Comparison of ENCODE assay signal across 1 cellular context in genomic region chr1:30778156-30778978, GRCh38.
TF ChIP-seq lines count a peak whose summit lies in the region.

No MANE protein-coding gene starts in this region.

TF ChIP-seq in K562, 482 proteins besides CTCF, POLR2A, EP300 and RAD21 (continued from another document and continues in another):
- TF ChIP-seq E2F1 (CRISPR knock-in tag; IDR thresholded peaks at IDR 0.05) (peak; percentile 84), COPS2 (conservative IDR thresholded peaks at IDR 0.05) (no peak), HDGF (IDR thresholded peaks at IDR 0.05) (peak; percentile 39; the same call in 1 of the 2 replicates), SUPT5H (IDR thresholded peaks at IDR 0.05) (peak; percentile 98), ZNF695 (CRISPR knock-in tag; IDR thresholded peaks at IDR 0.05) (peak; percentile 90), ZNF184 (CRISPR knock-in tag; IDR thresholded peaks at IDR 0.05) (no peak), NFIC (IDR thresholded peaks at IDR 0.05) (peak; percentile 99), MBD2 (IDR thresholded peaks at IDR 0.05; ENCODE audit: borderline replicate concordance, low read depth) (peak; percentile 96), ZZZ3 (IDR thresholded peaks at IDR 0.05) (no peak), ILF3 (IDR thresholded peaks at IDR 0.05; ENCODE audit: borderline replicate concordance) (no peak), TRIM28 (IDR thresholded peaks at IDR 0.05) (peak; percentile 67), CBX2 (IDR thresholded peaks at IDR 0.05; ENCODE audit: insufficient read depth, low read length, poor library complexity, severe bottlenecking) (no peak), MTA2 (IDR thresholded peaks at IDR 0.05; ENCODE audit: low read depth) (peak; percentile 75), E2F6 (IDR thresholded peaks at IDR 0.05; ENCODE audit: borderline replicate concordance in 1 of 2, extremely low read depth in 1 of 2, insufficient read depth in 1 of 2, insufficient read length in 1 of 2, low read depth in 1 of 2, low read length in 1 of 2, poor library complexity in 1 of 2, severe bottlenecking in 1 of 2) (peak; percentile 92 to 94), GABPB1 (CRISPR knock-in tag; IDR thresholded peaks at IDR 0.05) (no peak; the same call in 1 of the 2 replicates), POLR2AphosphoS5 (IDR thresholded peaks at IDR 0.05; ENCODE audit: control insufficient read depth, insufficient read depth, low read depth, low read length) (peak; percentile 90), ZNF239 (CRISPR knock-in tag; IDR thresholded peaks at IDR 0.05) (peak; percentile 65), ELF4 (CRISPR knock-in tag; IDR thresholded peaks at IDR 0.05) (peak; percentile 71; the same call in 1 of the 2 replicates), MLLT1 (IDR thresholded peaks at IDR 0.05) (peak; percentile 80 to 87), SAP30 (IDR thresholded peaks at IDR 0.05; ENCODE audit: borderline replicate concordance, insufficient read depth, low read depth, low read length, poor library complexity, severe bottlenecking) (no peak), MBD1 (CRISPR knock-in tag; IDR thresholded peaks at IDR 0.05) (no peak), POLR2AphosphoS2 (IDR thresholded peaks at IDR 0.05; ENCODE audit: low read length) (peak; percentile 97), FOXK2 (conservative IDR thresholded peaks at IDR 0.05 in 1 of 2, IDR thresholded peaks at IDR 0.05 in 1 of 2; ENCODE audit: low read depth in 2 of 2) (peak; percentile 96 to 97), ZFX (CRISPR knock-in tag; IDR thresholded peaks at IDR 0.05) (peak; percentile 70), ZBTB11 (CRISPR knock-in tag; IDR thresholded peaks at IDR 0.05) (peak in 1 of 3 experiments; percentile 48; a peak in 1 of 6 replicates), RUNX1 (IDR thresholded peaks at IDR 0.05; ENCODE audit: low read depth) (no peak), FOXA1 (IDR thresholded peaks at IDR 0.05; ENCODE audit: borderline replicate concordance) (no peak), NCOA6 (IDR thresholded peaks at IDR 0.05) (no peak), CBFB (CRISPR knock-in tag; IDR thresholded peaks at IDR 0.05) (peak; percentile 96), SREBF1 (IDR thresholded peaks at IDR 0.05; ENCODE audit: borderline replicate concordance, low read depth, low read length) (no peak), ZNF445 (CRISPR knock-in tag; IDR thresholded peaks at IDR 0.05; ENCODE audit: low read depth) (peak; percentile 63; the same call in 1 of the 2 replicates), NFATC3 (IDR thresholded peaks at IDR 0.05) (0 out of 2 replicates have a peak, but pooled peaks have one; percentile 48), RAD51 (IDR thresholded peaks at IDR 0.05; ENCODE audit: borderline replicate concordance, low read depth) (peak; percentile 44; the same call in 1 of the 2 replicates), ZNF583 (CRISPR knock-in tag; IDR thresholded peaks at IDR 0.05) (peak; percentile 94), THAP7 (CRISPR knock-in tag; IDR thresholded peaks at IDR 0.05) (no peak; the same call in 1 of the 2 replicates), PYGO2 (tag; IDR thresholded peaks at IDR 0.05) (peak; percentile 81; the same call in 1 of the 2 replicates), ZBTB1 (CRISPR knock-in tag; IDR thresholded peaks at IDR 0.05; ENCODE audit: borderline replicate concordance, low read depth) (peak; percentile 58), NCOA2 (IDR thresholded peaks at IDR 0.05; ENCODE audit: partially characterized antibody in 2 of 2) (no peak), TEAD1 (CRISPR knock-in tag; IDR thresholded peaks at IDR 0.05) (peak; percentile 92 to 93)
- TF ChIP-seq, protein P1, sequence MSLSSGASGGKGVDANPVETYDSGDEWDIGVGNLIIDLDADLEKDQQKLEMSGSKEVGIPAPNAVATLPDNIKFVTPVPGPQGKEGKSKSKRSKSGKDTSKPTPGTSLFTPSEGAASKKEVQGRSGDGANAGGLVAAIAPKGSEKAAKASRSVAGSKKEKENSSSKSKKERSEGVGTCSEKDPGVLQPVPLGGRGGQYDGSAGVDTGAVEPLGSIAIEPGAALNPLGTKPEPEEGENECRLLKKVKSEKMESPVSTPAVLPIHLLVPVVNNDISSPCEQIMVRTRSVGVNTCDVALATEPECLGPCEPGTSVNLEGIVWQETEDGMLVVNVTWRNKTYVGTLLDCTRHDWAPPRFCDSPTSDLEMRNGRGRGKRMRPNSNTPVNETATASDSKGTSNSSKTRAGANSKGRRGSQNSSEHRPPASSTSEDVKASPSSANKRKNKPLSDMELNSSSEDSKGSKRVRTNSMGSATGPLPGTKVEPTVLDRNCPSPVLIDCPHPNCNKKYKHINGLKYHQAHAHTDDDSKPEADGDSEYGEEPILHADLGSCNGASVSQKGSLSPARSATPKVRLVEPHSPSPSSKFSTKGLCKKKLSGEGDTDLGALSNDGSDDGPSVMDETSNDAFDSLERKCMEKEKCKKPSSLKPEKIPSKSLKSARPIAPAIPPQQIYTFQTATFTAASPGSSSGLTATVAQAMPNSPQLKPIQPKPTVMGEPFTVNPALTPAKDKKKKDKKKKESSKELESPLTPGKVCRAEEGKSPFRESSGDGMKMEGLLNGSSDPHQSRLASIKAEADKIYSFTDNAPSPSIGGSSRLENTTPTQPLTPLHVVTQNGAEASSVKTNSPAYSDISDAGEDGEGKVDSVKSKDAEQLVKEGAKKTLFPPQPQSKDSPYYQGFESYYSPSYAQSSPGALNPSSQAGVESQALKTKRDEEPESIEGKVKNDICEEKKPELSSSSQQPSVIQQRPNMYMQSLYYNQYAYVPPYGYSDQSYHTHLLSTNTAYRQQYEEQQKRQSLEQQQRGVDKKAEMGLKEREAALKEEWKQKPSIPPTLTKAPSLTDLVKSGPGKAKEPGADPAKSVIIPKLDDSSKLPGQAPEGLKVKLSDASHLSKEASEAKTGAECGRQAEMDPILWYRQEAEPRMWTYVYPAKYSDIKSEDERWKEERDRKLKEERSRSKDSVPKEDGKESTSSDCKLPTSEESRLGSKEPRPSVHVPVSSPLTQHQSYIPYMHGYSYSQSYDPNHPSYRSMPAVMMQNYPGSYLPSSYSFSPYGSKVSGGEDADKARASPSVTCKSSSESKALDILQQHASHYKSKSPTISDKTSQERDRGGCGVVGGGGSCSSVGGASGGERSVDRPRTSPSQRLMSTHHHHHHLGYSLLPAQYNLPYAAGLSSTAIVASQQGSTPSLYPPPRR (CRISPR knock-in tag; IDR thresholded peaks at IDR 0.05; ENCODE audit: borderline replicate concordance) = peak; percentile 72
- TF ChIP-seq, protein P2, sequence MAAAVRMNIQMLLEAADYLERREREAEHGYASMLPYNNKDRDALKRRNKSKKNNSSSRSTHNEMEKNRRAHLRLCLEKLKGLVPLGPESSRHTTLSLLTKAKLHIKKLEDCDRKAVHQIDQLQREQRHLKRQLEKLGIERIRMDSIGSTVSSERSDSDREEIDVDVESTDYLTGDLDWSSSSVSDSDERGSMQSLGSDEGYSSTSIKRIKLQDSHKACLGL (CRISPR knock-in tag; IDR thresholded peaks at IDR 0.05; ENCODE audit: borderline replicate concordance, poor library complexity, severe bottlenecking) = peak; percentile 36
- TF ChIP-seq, protein P3, sequence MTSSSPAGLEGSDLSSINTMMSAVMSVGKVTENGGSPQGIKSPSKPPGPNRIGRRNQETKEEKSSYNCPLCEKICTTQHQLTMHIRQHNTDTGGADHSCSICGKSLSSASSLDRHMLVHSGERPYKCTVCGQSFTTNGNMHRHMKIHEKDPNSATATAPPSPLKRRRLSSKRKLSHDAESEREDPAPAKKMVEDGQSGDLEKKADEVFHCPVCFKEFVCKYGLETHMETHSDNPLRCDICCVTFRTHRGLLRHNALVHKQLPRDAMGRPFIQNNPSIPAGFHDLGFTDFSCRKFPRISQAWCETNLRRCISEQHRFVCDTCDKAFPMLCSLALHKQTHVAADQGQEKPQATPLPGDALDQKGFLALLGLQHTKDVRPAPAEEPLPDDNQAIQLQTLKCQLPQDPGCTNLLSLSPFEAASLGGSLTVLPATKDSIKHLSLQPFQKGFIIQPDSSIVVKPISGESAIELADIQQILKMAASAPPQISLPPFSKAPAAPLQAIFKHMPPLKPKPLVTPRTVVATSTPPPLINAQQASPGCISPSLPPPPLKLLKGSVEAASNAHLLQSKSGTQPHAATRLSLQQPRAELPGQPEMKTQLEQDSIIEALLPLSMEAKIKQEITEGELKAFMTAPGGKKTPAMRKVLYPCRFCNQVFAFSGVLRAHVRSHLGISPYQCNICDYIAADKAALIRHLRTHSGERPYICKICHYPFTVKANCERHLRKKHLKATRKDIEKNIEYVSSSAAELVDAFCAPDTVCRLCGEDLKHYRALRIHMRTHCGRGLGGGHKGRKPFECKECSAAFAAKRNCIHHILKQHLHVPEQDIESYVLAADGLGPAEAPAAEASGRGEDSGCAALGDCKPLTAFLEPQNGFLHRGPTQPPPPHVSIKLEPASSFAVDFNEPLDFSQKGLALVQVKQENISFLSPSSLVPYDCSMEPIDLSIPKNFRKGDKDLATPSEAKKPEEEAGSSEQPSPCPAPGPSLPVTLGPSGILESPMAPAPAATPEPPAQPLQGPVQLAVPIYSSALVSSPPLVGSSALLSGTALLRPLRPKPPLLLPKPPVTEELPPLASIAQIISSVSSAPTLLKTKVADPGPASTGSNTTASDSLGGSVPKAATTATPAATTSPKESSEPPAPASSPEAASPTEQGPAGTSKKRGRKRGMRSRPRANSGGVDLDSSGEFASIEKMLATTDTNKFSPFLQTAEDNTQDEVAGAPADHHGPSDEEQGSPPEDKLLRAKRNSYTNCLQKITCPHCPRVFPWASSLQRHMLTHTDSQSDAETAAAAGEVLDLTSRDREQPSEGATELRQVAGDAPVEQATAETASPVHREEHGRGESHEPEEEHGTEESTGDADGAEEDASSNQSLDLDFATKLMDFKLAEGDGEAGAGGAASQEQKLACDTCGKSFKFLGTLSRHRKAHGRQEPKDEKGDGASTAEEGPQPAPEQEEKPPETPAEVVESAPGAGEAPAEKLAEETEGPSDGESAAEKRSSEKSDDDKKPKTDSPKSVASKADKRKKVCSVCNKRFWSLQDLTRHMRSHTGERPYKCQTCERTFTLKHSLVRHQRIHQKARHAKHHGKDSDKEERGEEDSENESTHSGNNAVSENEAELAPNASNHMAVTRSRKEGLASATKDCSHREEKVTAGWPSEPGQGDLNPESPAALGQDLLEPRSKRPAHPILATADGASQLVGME (CRISPR knock-in tag; IDR thresholded peaks at IDR 0.05) = peak; percentile 61; the same call in 1 of the 2 replicates
